ENCODE assay signal across 21 cellular contexts in genomic region chr20:37958856-37959255, GRCh38. TPM values are rescaled to one million over a fixed set of nuclear protein-coding genes. Genes with fewer than 3 reads are reported as not detected.
"Had no signal": no experiment of that assay in that cellular context is flagged by ENCODE, and none has a peak within 500 bp of the region (broad histone marks: within the 10 kb centered on the region; RNA-seq: fewer than 3 reads in every experiment).

No MANE protein-coding gene starts in this region.

- H3K4me3 ChIP-seq: hepatocyte, lung, psoas muscle, spleen, testis, tibial nerve had no signal

- H3K9me3 ChIP-seq: neutrophil, psoas muscle, testis had no signal

- H3K27ac ChIP-seq: hepatocyte, neutrophil, psoas muscle, spleen, testis, tibial nerve had no signal

- ATAC-seq: left colon; left ventricle myocardium superior; psoas muscle; sciatic nerve; stimulated activated naive B cell treated with anti-CD40 and anti-IgM and Interleukin-4, amounts not matched to agents 10 μg/mL and 1 μg/mL and 100 μg/mL, for 72 hours; stimulated activated naive CD8-positive, alpha-beta T cell treated with anti-CD3 and anti-CD28 coated beads, Interleukin-15, amount 100 ng/mL, for 72 hours had no signal

- H3K36me3 ChIP-seq: neutrophil, spleen, tibial nerve had no signal

- H3K4me1 ChIP-seq: psoas muscle, spleen, testis, tibial nerve had no signal

- DNase-seq: foreskin melanocyte; left colon; left ventricle myocardium superior; mesenchymal stem cell; naive B cell; psoas muscle; retina; spleen; stimulated activated CD4-positive, alpha-beta T cell treated with anti-CD3 and anti-CD28 coated beads, Interleukin-15, amount 100 ng/mL, for 24 hours; stimulated activated CD4-positive, alpha-beta T cell treated with anti-CD3 and anti-CD28 coated beads, Interleukin-1b, Interleukin-23, amount 100 ng/mL, for 48 hours; stimulated activated CD4-positive, alpha-beta T cell treated with anti-CD3 and anti-CD28 coated beads, Interleukin-4, amount 100 ng/mL, for 4 hours; stimulated activated naive B cell treated with anti-CD40 and anti-IgM and Interleukin-4, amounts not matched to agents 10 μg/mL and 1 μg/mL and 100 μg/mL, for 72 hours; stimulated activated naive CD8-positive, alpha-beta T cell treated with anti-CD3 and anti-CD28 coated beads, Interleukin-15, amount 100 ng/mL, for 72 hours; testis had no signal

- H3K27me3 ChIP-seq: hepatocyte, spleen, testis had no signal

RNA-seq across cellular contexts. Expression of gene VSTM2L, which starts 55.9 kb away (rescaled TPM):
- total RNA-seq: endothelial cell of umbilical vein, skeletal muscle tissue had no signal
